1 cellular context compared by ENCODE assay signal in genomic region chr17:61415374-61416210, GRCh38.
TF ChIP-seq lines count a peak whose summit lies in the region.

No MANE protein-coding gene starts in this region.

TF ChIP-seq in IMR-90, 13 proteins besides CTCF, POLR2A, EP300 and RAD21 (continued from another document):
- no peak for TF ChIP-seq ELK1 (IDR thresholded peaks at IDR 0.05; ENCODE audit: borderline replicate concordance, low read depth, low read length)
- TF ChIP-seq SMC3 (IDR thresholded peaks at IDR 0.05; ENCODE audit: low read depth, low read length) = no peak
- TF ChIP-seq NFE2L2 (IDR thresholded peaks at IDR 0.05; ENCODE audit: low read depth, low read length) = no peak
